Comparison of ENCODE assay signal across 16 cellular contexts in the genomic region with DNA sequence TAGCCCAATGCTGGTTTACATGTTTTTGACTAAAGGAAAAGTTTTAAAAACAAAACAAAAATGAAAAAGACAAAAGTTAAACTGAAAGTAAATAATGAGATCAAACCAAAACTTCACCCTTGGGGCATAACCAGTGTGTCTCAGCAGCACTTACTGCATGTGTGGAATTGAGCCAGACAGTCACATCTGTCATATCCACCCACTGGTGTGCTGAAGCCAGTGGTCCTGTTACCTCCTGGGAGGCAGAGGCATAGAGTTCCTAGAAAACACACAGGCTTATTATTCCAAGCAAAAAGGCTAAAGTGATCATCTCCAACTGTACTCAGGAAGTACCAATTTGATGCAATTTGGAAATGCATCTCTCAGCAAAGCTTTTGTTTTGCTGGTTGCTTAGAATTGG. TPM values are rescaled to one million over a fixed set of nuclear protein-coding genes. Genes with fewer than 3 reads are reported as not detected.
DNase-seq lines count a peak whose midpoint lies in the region; ATAC-seq, FAIRE-seq and TF ChIP-seq lines count a peak whose summit lies in the region.
"Had no signal": no experiment of that assay in that cellular context is flagged by ENCODE, and none has a peak within 500 bp of the region (broad histone marks: within the 10 kb centered on the region; RNA-seq: fewer than 3 reads in every experiment).

No MANE protein-coding gene starts in this region.

- peak; percentile 89 for ATAC-seq in GM21723 (IDR thresholded peaks at IDR 0.05; ENCODE audit: unreplicated experiment)
- ATAC-seq in GM18868 (IDR thresholded peaks at IDR 0.05; ENCODE audit: unreplicated experiment) = no peak

- H3K9me2 ChIP-seq in MM.1S (replicated peaks; ENCODE audit: insufficient read depth, low read length) (no peaks in the 10 kb centered on the region), PC-9 (ENCODE audit: insufficient read depth) (no peaks in the 10 kb centered on the region; the same call in 1 of the 2 replicates)
- H3K9me2 ChIP-seq: SK-N-SH had no signal

- H3K4me2 ChIP-seq in MM.1S (ENCODE audit: low read depth, low read length) (no peak overlapping the region), PC-9 (no peak overlapping the region)
- H3K4me2 ChIP-seq: SK-N-SH had no signal

- TF ChIP-seq CTCF in A673 (conservative IDR thresholded peaks at IDR 0.05; ENCODE audit: low read depth, low read length) (no peak), MM.1S (IDR thresholded peaks at IDR 0.05; ENCODE audit: low read length) (no peak), PC-9 (conservative IDR thresholded peaks at IDR 0.05) (no peak)

- peaks cover 11% of the 10 kb centered on the region for H3K27me3 ChIP-seq in A673 (replicated peaks; ENCODE audit: insufficient read depth, low read depth, low read length, poor library complexity)
- H3K27me3 ChIP-seq in MM.1S (replicated peaks; ENCODE audit: insufficient read depth, low read length) = no peaks in the 10 kb centered on the region
- H3K27me3 ChIP-seq in H7 (ENCODE audit: control insufficient read depth, insufficient read depth, low read length) = no peaks in the 10 kb centered on the region
- no peaks in the 10 kb centered on the region for H3K27me3 ChIP-seq in PC-9 (ENCODE audit: insufficient read depth, low read depth)
- H3K27me3 ChIP-seq: BE2C had no signal

- H3K9ac ChIP-seq in MM.1S (ENCODE audit: low read length) = no peak overlapping the region
- H3K9ac ChIP-seq: SK-N-SH had no signal

- FAIRE-seq in GM18507 (lab: Jason Lieb, UNC) = peak; percentile 42
- FAIRE-seq: D721Med had no signal

- H4K20me1 ChIP-seq in MM.1S (ENCODE audit: insufficient read depth, low read length) = no peaks in the 10 kb centered on the region
- H4K20me1 ChIP-seq in PC-9 (ENCODE audit: insufficient read depth) = no peaks in the 10 kb centered on the region

- POLR2A ChIA-PET in A673 (lab: Charles Lee; ENCODE audit: low non-redundant PET) = no interaction called here
- POLR2A ChIA-PET in PC-9 (lab: Charles Lee; ENCODE audit: unreplicated experiment) = no interaction called here

- no peaks in the 10 kb centered on the region for H3K36me3 ChIP-seq in A673 (ENCODE audit: insufficient read depth, low read length, poor library complexity, severe bottlenecking)
- no peaks in the 10 kb centered on the region for H3K36me3 ChIP-seq in MM.1S (replicated peaks; ENCODE audit: insufficient read depth, low read length)
- H3K36me3 ChIP-seq in H7 (replicated peaks; ENCODE audit: control insufficient read depth, insufficient read depth, low read length) = no peaks in the 10 kb centered on the region
- no peaks in the 10 kb centered on the region for H3K36me3 ChIP-seq in PC-9 (ENCODE audit: low read depth)
- H3K36me3 ChIP-seq: BE2C had no signal

- CTCF ChIA-PET in A673 (lab: Charles Lee) (no interaction called here), PC-9 (lab: Charles Lee) (no interaction called here)

- BruUV-seq in A673 (replicated peaks; lab: Mats Ljungman, UMichigan) (no TSS peak), PC-9 (replicated peaks; lab: Mats Ljungman, UMichigan) (no TSS peak)

- H2AFZ ChIP-seq in MM.1S (ENCODE audit: low read length) = no peak overlapping the region
- H2AFZ ChIP-seq in PC-9 = no peak overlapping the region

- H3F3A ChIP-seq in MM.1S (ENCODE audit: insufficient read depth, low read length) (no peaks in the 10 kb centered on the region), PC-9 (ENCODE audit: insufficient read depth, low read depth) (no peaks in the 10 kb centered on the region)

- DNase-seq in A673 (ENCODE audit: low spot score) = peak; percentile 52
- DNase-seq in GM18507 (ENCODE audit: extremely low spot score, insufficient read length, low read depth) = no peak
- DNase-seq in MM.1S = peak; percentile 19
- no peak for DNase-seq in H7
- DNase-seq in PC-9 = no peak
- DNase-seq in amygdala (lab: John Stamatoyannopoulos, UW) = no peak
- DNase-seq: BE2C; CD4-positive, alpha-beta memory T cell; HCEC 1CT; NCI-H1436 treated with DMSO at 0.1 percent for 48 hours; NCI-H524 treated with DMSO at 0.1 percent for 48 hours; Right ventricle myocardium superior; SK-N-SH had no signal

- H3K4me3 ChIP-seq in A673 (ENCODE audit: low read depth, low read length, poor library complexity, severe bottlenecking) (no peak overlapping the region), MM.1S (ENCODE audit: low read length) (no peak overlapping the region), H7 (ENCODE audit: insufficient read depth, low read depth, low read length) (no peak overlapping the region), PC-9 (no peak overlapping the region)

- intact Hi-C loops in A673 (cut with micrococcal nuclease; ENCODE audit: unreplicated experiment) = no loop called here
- intact Hi-C loops in PC-9 (cut with micrococcal nuclease; ENCODE audit: unreplicated experiment) = no loop called here

- no peak overlapping the region for H3K27ac ChIP-seq in A673 (ENCODE audit: low read depth, low read length, poor library complexity, severe bottlenecking)
- H3K27ac ChIP-seq in MM.1S (ENCODE audit: low read length) = no peak overlapping the region
- H3K27ac ChIP-seq in PC-9 = no peak overlapping the region

- H3K79me2 ChIP-seq in MM.1S (ENCODE audit: low read length) (no peaks in the 10 kb centered on the region), PC-9 (ENCODE audit: low read depth) (no peaks in the 10 kb centered on the region)

- no peaks in the 10 kb centered on the region for H3K4me1 ChIP-seq in A673 (ENCODE audit: insufficient read depth, low read length, poor library complexity, severe bottlenecking)
- no peaks in the 10 kb centered on the region for H3K4me1 ChIP-seq in MM.1S (ENCODE audit: low read length)
- H3K4me1 ChIP-seq in PC-9 (replicated peaks; ENCODE audit: insufficient read depth) = no peaks in the 10 kb centered on the region
- H3K4me1 ChIP-seq: BE2C had no signal

- H3K9me3 ChIP-seq in A673 (ENCODE audit: low read depth, low read length, poor library complexity, severe bottlenecking) (no peaks in the 10 kb centered on the region), MM.1S (replicated peaks; ENCODE audit: insufficient read depth, low read length) (no peaks in the 10 kb centered on the region), PC-9 (ENCODE audit: insufficient read depth, low read depth) (peaks cover 3% of the 10 kb centered on the region; the same call in 1 of the 2 replicates)
- H3K9me3 ChIP-seq: BE2C, SK-N-SH had no signal

RNA-seq across cellular contexts. Expression of gene ASAH2, which starts 40.4 kb away (rescaled TPM):
- total RNA-seq in A673 (2021) (5.5 and 6.4 TPM in 2 replicates), PC-9 (2021) (0.80 and 8.3 TPM in 2 replicates)
- total RNA-seq in H7 (2014; rRNA removed; shearing (Covaris generic)) = 0.59 and 4.4 TPM in 2 replicates

Comparison
In these comparisons a context has a peak if more than half of its experiments do, and no peak if none do; other contexts are left out.
1. DNase-seq: peak in A673 (single experiment) and MM.1S (single experiment); none in GM18507 (single experiment), H7 (single experiment), PC-9 (0 of 2) and amygdala (0 of 56).